35 cellular contexts compared by ENCODE assay signal in genomic region chr18:31614044-31614443, GRCh38. TPM values are rescaled to one million over a fixed set of nuclear protein-coding genes. Genes with fewer than 3 reads are reported as not detected.
"Had no signal": no experiment of that assay in that cellular context is flagged by ENCODE, and none has a peak within 500 bp of the region (broad histone marks: within the 10 kb centered on the region; RNA-seq: fewer than 3 reads in every experiment).

No MANE protein-coding gene starts in this region.

- H3K27me3 ChIP-seq: neutrophil, pancreas, spleen, suprapubic skin, testis, tibial artery, transverse colon, upper lobe of right lung, uterus had no signal

- H3K4me3 Mint-ChIP-seq: naive thymus-derived CD8-positive, alpha-beta T cell; natural killer cell treated with Interleukin-12 subunit alpha and Interleukin-12 subunit beta and Interleukin-15 and Interleukin-18, amount 100 ng/mL, for 72 hours; nephron progenitor cell; neural crest cell; stimulated activated memory B cell treated with anti-CD40 and anti-IgM and Interleukin-4, amounts not matched to agents 10 μg/mL and 1 μg/mL and 100 μg/mL, for 72 hours; stimulated activated naive CD8-positive, alpha-beta T cell treated with anti-CD3 and anti-CD28 coated beads, Interleukin-15, amount 100 ng/mL, for 72 hours; type B pancreatic cell had no signal

- H3K9me3 Mint-ChIP-seq: naive thymus-derived CD8-positive, alpha-beta T cell; natural killer cell treated with Interleukin-12 subunit alpha and Interleukin-12 subunit beta and Interleukin-15 and Interleukin-18, amount 100 ng/mL, for 72 hours; nephron progenitor cell; neural crest cell had no signal

- H3K36me3 Mint-ChIP-seq: naive thymus-derived CD8-positive, alpha-beta T cell; natural killer cell treated with Interleukin-12 subunit alpha and Interleukin-12 subunit beta and Interleukin-15 and Interleukin-18, amount 100 ng/mL, for 72 hours; stimulated activated memory B cell treated with anti-CD40 and anti-IgM and Interleukin-4, amounts not matched to agents 10 μg/mL and 1 μg/mL and 100 μg/mL, for 72 hours; type B pancreatic cell had no signal

- DNase-seq: naive thymus-derived CD8-positive, alpha-beta T cell; nephron progenitor cell; nucleus accumbens; pancreas; posterior cingulate gyrus; psoas muscle; right cardiac atrium; spleen; stimulated activated CD4-positive, alpha-beta T cell treated with anti-CD3 and anti-CD28 coated beads, Interleukin-12 subunit alpha, Interleukin-12 subunit beta, amount 100 ng/mL, for 4 hours; stimulated activated CD4-positive, alpha-beta T cell treated with anti-CD3 and anti-CD28 coated beads, Interleukin-1b, Interleukin-23, amount 100 ng/mL, for 48 hours; stimulated activated CD4-positive, alpha-beta T cell treated with anti-CD3 and anti-CD28 coated beads, Interleukin-4, amount 100 ng/mL, for 1 hour; stimulated activated CD4-positive, alpha-beta T cell treated with anti-CD3 and anti-CD28 coated beads, Interleukin-4, amount 100 ng/mL, for 4 hours; stimulated activated CD8-positive, alpha-beta memory T cell treated with anti-CD3 and anti-CD28 coated beads, Interleukin-4, amount 100 ng/mL, for 48 hours; stimulated activated naive CD4-positive, alpha-beta T cell; stimulated activated naive CD8-positive, alpha-beta T cell treated with anti-CD3 and anti-CD28 coated beads, Interleukin-15, amount 100 ng/mL, for 72 hours; stimulated activated naive CD8-positive, alpha-beta T cell treated with anti-CD3 and anti-CD28 coated beads, Interleukin-15, Interleukin-2, amounts not matched to agents 100 U/mL and 50 U/mL, for 24 hours; substantia nigra; testis; tibial artery; transverse colon; upper lobe of right lung; uterus had no signal

- ATAC-seq: naive thymus-derived CD8-positive, alpha-beta T cell; natural killer cell treated with Interleukin-12 subunit alpha and Interleukin-12 subunit beta and Interleukin-15 and Interleukin-18, amount 100 ng/mL, for 72 hours; pancreas; psoas muscle; right cardiac atrium; sciatic nerve; stimulated activated memory B cell treated with anti-CD40 and anti-IgM and Interleukin-4, amounts not matched to agents 10 μg/mL and 1 μg/mL and 100 μg/mL, for 72 hours; stimulated activated naive CD8-positive, alpha-beta T cell treated with anti-CD3 and anti-CD28 coated beads, Interleukin-15, amount 100 ng/mL, for 72 hours; stimulated activated naive CD8-positive, alpha-beta T cell treated with anti-CD3 and anti-CD28 coated beads, Interleukin-15, Interleukin-2, amounts not matched to agents 100 U/mL and 50 U/mL, for 24 hours; upper lobe of right lung had no signal

- H3K36me3 ChIP-seq: neutrophil, pancreas, spleen, suprapubic skin, tibial artery, transverse colon, upper lobe of right lung, uterus had no signal

- H3K4me1 Mint-ChIP-seq: naive thymus-derived CD8-positive, alpha-beta T cell; stimulated activated naive CD8-positive, alpha-beta T cell treated with anti-CD3 and anti-CD28 coated beads, Interleukin-15, amount 100 ng/mL, for 72 hours had no signal

- H3K27me3 Mint-ChIP-seq: progenitor cell of endocrine pancreas, type B pancreatic cell had no signal

- H3K4me3 ChIP-seq: pancreas, psoas muscle, skin epidermis, smooth muscle cell, spleen, suprapubic skin, testis, tibial artery, transverse colon, upper lobe of right lung, uterus had no signal

- FAIRE-seq: pancreas had no signal

- H3K4me1 ChIP-seq: pancreas, spleen, suprapubic skin, testis, tibial artery, transverse colon, upper lobe of right lung, uterus had no signal

- H3K27ac Mint-ChIP-seq: naive thymus-derived CD8-positive, alpha-beta T cell; natural killer cell treated with Interleukin-12 subunit alpha and Interleukin-12 subunit beta and Interleukin-15 and Interleukin-18, amount 100 ng/mL, for 72 hours; progenitor cell of endocrine pancreas; stimulated activated memory B cell treated with anti-CD40 and anti-IgM and Interleukin-4, amounts not matched to agents 10 μg/mL and 1 μg/mL and 100 μg/mL, for 72 hours; stimulated activated naive CD8-positive, alpha-beta T cell treated with anti-CD3 and anti-CD28 coated beads, Interleukin-15, amount 100 ng/mL, for 72 hours; type B pancreatic cell had no signal

- H3K27ac ChIP-seq: neutrophil, pancreas, psoas muscle, skin epidermis, spleen, suprapubic skin, testis, tibial artery, transverse colon, upper lobe of right lung, uterus had no signal

- H3K4me2 ChIP-seq: smooth muscle cell had no signal

- H3K9me3 ChIP-seq: neutrophil, pancreas, psoas muscle, spleen, suprapubic skin, testis, tibial artery, transverse colon, upper lobe of right lung, uterus had no signal

RNA-seq across cellular contexts. Expression of gene TTR, which starts 22.4 kb away (rescaled TPM):
- total RNA-seq: naive thymus-derived CD8-positive, alpha-beta T cell; natural killer cell treated with Interleukin-12 subunit alpha and Interleukin-12 subunit beta and Interleukin-15 and Interleukin-18, amount 100 ng/mL, for 72 hours; neural crest cell; omental fat pad; psoas muscle; renal cortical epithelial cell; sciatic nerve; smooth muscle cell; spleen; suprapubic skin; upper lobe of right lung; urinary bladder; uterus had no signal
- polyA plus RNA-seq: naive thymus-derived CD8-positive, alpha-beta T cell had no signal
